1 cellular context compared by ENCODE assay signal in the genomic region with DNA sequence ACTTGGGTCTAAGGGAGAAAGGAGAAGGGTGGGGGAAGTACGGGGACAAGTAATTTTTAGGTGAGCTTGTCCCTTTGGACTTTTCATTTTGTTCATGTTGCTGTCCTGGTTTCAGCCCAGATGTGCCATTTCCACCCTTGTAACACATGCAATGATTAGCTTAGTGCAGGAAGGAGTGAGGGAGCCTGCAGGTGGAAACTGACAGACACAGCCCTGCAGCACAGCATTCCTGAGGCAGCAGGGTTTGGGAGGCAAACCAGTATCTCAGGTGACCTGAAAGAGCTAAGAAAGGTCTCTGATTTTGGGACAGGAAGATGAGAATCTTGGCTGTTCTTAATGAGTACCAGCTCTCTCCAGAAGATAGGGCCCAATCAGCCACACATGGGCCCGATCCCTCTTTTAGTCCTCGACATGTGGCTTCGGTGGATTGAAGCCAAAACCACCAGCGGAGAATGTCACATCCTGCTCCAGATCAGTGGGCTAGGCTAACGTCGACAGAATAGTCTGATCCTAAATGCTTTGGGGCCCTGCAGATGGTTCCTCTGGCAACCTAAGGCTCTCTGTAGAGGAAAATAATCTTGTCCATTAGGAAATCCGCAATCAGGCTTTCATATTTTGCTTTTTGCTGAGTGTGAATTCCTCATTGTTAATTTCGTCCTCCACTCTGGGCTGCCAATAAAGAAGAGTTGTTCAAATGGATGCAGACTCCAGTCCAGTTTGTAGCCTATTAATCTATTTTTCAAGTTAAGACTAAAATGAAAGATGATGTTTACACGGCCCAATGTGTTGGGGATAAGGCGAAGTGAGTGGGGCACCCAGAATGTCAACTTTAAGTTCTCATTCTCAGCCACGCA.
TF ChIP-seq lines count a peak whose summit lies in the region.

No MANE protein-coding gene starts in this region.

TF ChIP-seq in K562, 482 proteins besides CTCF, POLR2A, EP300 and RAD21:
- no peak for TF ChIP-seq HDAC3 (IDR thresholded peaks at IDR 0.05; ENCODE audit: borderline replicate concordance, partially characterized antibody)
- TF ChIP-seq NFIC (IDR thresholded peaks at IDR 0.05), result peak; percentile 60
- peak; percentile 56; the same call in 1 of the 2 replicates for TF ChIP-seq C11orf30 (IDR thresholded peaks at IDR 0.05; ENCODE audit: low read depth)
- TF ChIP-seq SMARCA5 (IDR thresholded peaks at IDR 0.05), result no peak
- TF ChIP-seq, protein P1, sequence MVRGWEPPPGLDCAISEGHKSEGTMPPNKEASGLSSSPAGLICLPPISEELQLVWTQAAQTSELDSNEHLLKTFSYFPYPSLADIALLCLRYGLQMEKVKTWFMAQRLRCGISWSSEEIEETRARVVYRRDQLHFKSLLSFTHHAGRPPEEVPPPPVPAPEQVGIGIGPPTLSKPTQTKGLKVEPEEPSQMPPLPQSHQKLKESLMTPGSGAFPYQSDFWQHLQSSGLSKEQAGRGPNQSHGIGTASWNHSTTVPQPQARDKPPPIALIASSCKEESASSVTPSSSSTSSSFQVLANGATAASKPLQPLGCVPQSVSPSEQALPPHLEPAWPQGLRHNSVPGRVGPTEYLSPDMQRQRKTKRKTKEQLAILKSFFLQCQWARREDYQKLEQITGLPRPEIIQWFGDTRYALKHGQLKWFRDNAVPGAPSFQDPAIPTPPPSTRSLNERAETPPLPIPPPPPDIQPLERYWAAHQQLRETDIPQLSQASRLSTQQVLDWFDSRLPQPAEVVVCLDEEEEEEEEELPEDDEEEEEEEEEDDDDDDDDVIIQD (CRISPR knock-in tag; IDR thresholded peaks at IDR 0.05), result no peak
- TF ChIP-seq MYC (IDR thresholded peaks at IDR 0.05; ENCODE audit: low read depth, low read length), result peak; percentile 40; the same call in 1 of the 2 replicates
- no peak for TF ChIP-seq MYC (CRISPR knock-in tag; IDR thresholded peaks at IDR 0.05; ENCODE audit: borderline replicate concordance, low read depth)
- 0 out of 2 replicates have a peak, but pooled peaks have one; percentile 22 for TF ChIP-seq ZNF589 (CRISPR knock-in tag; IDR thresholded peaks at IDR 0.05; ENCODE audit: low read depth)
- no peak for TF ChIP-seq SUPT5H (IDR thresholded peaks at IDR 0.05)
- no peak for TF ChIP-seq MIER1 (IDR thresholded peaks at IDR 0.05; ENCODE audit: low read depth)
- TF ChIP-seq CBFA2T3 (IDR thresholded peaks at IDR 0.05), result peak; percentile 35
- TF ChIP-seq ZNF316 (IDR thresholded peaks at IDR 0.05), result peak; percentile 68
- TF ChIP-seq, protein P2, sequence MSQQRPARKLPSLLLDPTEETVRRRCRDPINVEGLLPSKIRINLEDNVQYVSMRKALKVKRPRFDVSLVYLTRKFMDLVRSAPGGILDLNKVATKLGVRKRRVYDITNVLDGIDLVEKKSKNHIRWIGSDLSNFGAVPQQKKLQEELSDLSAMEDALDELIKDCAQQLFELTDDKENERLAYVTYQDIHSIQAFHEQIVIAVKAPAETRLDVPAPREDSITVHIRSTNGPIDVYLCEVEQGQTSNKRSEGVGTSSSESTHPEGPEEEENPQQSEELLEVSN (IDR thresholded peaks at IDR 0.05; ENCODE audit: borderline replicate concordance in 1 of 2, extremely low read depth in 1 of 2, insufficient read depth in 1 of 2, insufficient read length in 1 of 2, low read depth in 1 of 2, low read length in 1 of 2, poor library complexity in 1 of 2, severe bottlenecking in 1 of 2), result peak in 1 of 2 experiments; percentile 19
- TF ChIP-seq RB1 (IDR thresholded peaks at IDR 0.05; ENCODE audit: low read depth), result no peak
- peak; percentile 54 for TF ChIP-seq TCF3 (CRISPR knock-in tag; IDR thresholded peaks at IDR 0.05)
- 0 out of 2 replicates have a peak, but pooled peaks have one; percentile 15 for TF ChIP-seq MAFG (tag; conservative IDR thresholded peaks at IDR 0.05)
- TF ChIP-seq, protein P3, sequence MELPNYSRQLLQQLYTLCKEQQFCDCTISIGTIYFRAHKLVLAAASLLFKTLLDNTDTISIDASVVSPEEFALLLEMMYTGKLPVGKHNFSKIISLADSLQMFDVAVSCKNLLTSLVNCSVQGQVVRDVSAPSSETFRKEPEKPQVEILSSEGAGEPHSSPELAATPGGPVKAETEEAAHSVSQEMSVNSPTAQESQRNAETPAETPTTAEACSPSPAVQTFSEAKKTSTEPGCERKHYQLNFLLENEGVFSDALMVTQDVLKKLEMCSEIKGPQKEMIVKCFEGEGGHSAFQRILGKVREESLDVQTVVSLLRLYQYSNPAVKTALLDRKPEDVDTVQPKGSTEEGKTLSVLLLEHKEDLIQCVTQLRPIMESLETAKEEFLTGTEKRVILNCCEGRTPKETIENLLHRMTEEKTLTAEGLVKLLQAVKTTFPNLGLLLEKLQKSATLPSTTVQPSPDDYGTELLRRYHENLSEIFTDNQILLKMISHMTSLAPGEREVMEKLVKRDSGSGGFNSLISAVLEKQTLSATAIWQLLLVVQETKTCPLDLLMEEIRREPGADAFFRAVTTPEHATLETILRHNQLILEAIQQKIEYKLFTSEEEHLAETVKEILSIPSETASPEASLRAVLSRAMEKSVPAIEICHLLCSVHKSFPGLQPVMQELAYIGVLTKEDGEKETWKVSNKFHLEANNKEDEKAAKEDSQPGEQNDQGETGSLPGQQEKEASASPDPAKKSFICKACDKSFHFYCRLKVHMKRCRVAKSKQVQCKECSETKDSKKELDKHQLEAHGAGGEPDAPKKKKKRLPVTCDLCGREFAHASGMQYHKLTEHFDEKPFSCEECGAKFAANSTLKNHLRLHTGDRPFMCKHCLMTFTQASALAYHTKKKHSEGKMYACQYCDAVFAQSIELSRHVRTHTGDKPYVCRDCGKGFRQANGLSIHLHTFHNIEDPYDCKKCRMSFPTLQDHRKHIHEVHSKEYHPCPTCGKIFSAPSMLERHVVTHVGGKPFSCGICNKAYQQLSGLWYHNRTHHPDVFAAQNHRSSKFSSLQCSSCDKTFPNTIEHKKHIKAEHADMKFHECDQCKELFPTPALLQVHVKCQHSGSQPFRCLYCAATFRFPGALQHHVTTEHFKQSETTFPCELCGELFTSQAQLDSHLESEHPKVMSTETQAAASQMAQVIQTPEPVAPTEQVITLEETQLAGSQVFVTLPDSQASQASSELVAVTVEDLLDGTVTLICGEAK (IDR thresholded peaks at IDR 0.05), result peak; percentile 81
- TF ChIP-seq, protein P3 (CRISPR knock-in tag; IDR thresholded peaks at IDR 0.05), result peak; percentile 18; the same call in 1 of the 2 replicates
- peak; percentile 69 for TF ChIP-seq MGA (IDR thresholded peaks at IDR 0.05)
- TF ChIP-seq CBFA2T2 (conservative IDR thresholded peaks at IDR 0.05), result 0 out of 2 replicates have a peak, but pooled peaks have one; percentile 14
- TF ChIP-seq TCF7 (IDR thresholded peaks at IDR 0.05; ENCODE audit: borderline replicate concordance), result no peak
- TF ChIP-seq ZNF830 (CRISPR knock-in tag; IDR thresholded peaks at IDR 0.05), result no peak
- peak; percentile 75 for TF ChIP-seq L3MBTL2 (IDR thresholded peaks at IDR 0.05)
- peak; percentile 27; the same call in 1 of the 2 replicates for TF ChIP-seq MAX (CRISPR knock-in tag; IDR thresholded peaks at IDR 0.05)
